ENCODE assay signal across 1 cellular context in the genomic region with DNA sequence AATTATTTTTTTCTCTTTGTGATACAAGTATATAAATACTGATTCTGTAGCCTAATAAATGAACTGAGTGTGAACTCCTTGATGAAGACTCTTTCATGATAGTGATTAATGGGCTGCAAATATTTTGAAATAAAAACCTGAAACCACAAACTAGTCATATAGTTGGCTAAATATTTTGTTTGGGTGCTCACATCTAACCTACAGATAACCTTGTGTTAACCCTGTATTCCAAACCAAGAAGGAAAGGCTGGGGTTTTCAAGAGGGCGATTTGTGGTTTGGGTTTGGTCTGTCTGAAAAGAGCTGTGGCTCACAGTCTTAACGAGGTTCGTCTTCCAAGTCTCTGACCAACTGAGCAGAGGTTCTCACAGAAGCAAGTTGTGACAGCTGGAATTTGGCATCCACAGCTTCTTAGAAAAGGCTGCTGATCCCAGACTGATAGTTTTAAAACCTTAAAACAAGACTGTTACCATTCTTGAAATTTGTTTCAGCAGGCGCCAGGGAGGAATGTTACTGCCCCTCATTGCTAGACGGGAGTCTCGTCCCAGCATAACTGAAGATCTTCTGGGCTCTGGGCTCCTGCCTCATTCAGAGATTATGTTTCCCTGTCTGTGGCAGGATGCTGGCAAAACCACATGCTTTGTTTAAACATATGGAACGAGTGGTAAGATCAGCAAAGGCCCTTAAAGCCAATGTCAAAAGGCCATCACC.
TF ChIP-seq lines count a peak whose summit lies in the region.

No MANE protein-coding gene starts in this region.

TF ChIP-seq in IMR-90, 13 proteins besides CTCF, POLR2A, EP300 and RAD21 (continued from another document):
- TF ChIP-seq, protein P1, sequence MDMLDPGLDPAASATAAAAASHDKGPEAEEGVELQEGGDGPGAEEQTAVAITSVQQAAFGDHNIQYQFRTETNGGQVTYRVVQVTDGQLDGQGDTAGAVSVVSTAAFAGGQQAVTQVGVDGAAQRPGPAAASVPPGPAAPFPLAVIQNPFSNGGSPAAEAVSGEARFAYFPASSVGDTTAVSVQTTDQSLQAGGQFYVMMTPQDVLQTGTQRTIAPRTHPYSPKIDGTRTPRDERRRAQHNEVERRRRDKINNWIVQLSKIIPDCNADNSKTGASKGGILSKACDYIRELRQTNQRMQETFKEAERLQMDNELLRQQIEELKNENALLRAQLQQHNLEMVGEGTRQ (IDR thresholded peaks at IDR 0.05; ENCODE audit: low read depth, low read length): no peak
